In genomic region chr15:60255390-60255789, GRCh38 we compare ENCODE assay signal across 8 cellular contexts.
A peak's percentile ranks its signal among the peaks of the same experiment; 100 is the strongest.
DNase-seq lines count a peak whose midpoint lies in the region; ATAC-seq and TF ChIP-seq lines count a peak whose summit lies in the region.

No MANE protein-coding gene starts in this region.

- CTCF ChIA-PET in activated CD8-positive, alpha-beta T cell treated with anti-CD3 and anti-CD28 coated beads, Interleukin-2, amount 10 ng/mL, durations not matched to agents 7 days and 5 days (lab: Charles Lee), result no interaction called here

- H3K27ac Mint-ChIP-seq in CD14-positive monocyte, result peak overlapping the region in 1 of 7 donors; percentile 60
- no peak overlapping the region for H3K27ac Mint-ChIP-seq in activated CD8-positive, alpha-beta T cell treated with anti-CD3 and anti-CD28 coated beads, Interleukin-2, amount 10 ng/mL, durations not matched to agents 7 days and 5 days

- no peak overlapping the region for H3K4me3 Mint-ChIP-seq in CD14-positive monocyte
- no peak overlapping the region for H3K4me3 Mint-ChIP-seq in activated CD8-positive, alpha-beta T cell treated with anti-CD3 and anti-CD28 coated beads, Interleukin-2, amount 10 ng/mL, durations not matched to agents 7 days and 5 days

- peaks cover 8% of the 10 kb centered on the region for H3K4me1 Mint-ChIP-seq in CD14-positive monocyte
- H3K4me1 Mint-ChIP-seq in activated CD8-positive, alpha-beta T cell treated with anti-CD3 and anti-CD28 coated beads, Interleukin-2, amount 10 ng/mL, durations not matched to agents 7 days and 5 days (ENCODE audit: low read depth), result peaks cover 8% of the 10 kb centered on the region

- H3K27me3 Mint-ChIP-seq in CD14-positive monocyte (ENCODE audit: low read depth in 3 of 3), result peaks cover 0 to 6% (median 0%) of the 10 kb centered on the region in 3 donors
- H3K27me3 Mint-ChIP-seq in activated CD8-positive, alpha-beta T cell treated with anti-CD3 and anti-CD28 coated beads, Interleukin-2, amount 10 ng/mL, durations not matched to agents 7 days and 5 days (ENCODE audit: low read depth), result peaks cover 49% of the 10 kb centered on the region

- peak; percentile 84 for ATAC-seq in HG03139 (IDR thresholded peaks at IDR 0.05; ENCODE audit: unreplicated experiment)
- ATAC-seq in activated CD8-positive, alpha-beta T cell treated with anti-CD3 and anti-CD28 coated beads, Interleukin-2, amount 10 ng/mL, durations not matched to agents 7 days and 5 days, result peak; percentile 64

- H3K27me3 ChIP-seq in osteoblast (ENCODE audit: insufficient read depth, low read length), result no peaks in the 10 kb centered on the region

- no peak overlapping the region for H3K4me2 ChIP-seq in osteoblast (ENCODE audit: insufficient read depth, low read length)

- peak; percentile 50 for DNase-seq in CD14-positive monocyte (ENCODE audit: low spot score)
- peak; percentile 2 for DNase-seq in GM19238 (ENCODE audit: insufficient read length, low spot score)
- DNase-seq in activated CD8-positive, alpha-beta T cell treated with anti-CD3 and anti-CD28 coated beads, Interleukin-2, amount 10 ng/mL, durations not matched to agents 7 days and 5 days, result peak; percentile 42
- peak; percentile 84 for DNase-seq in renal cortical epithelial cell (ENCODE audit: low read depth)
- no peak for DNase-seq in GM03348 (ENCODE audit: low spot score)
- no peak for DNase-seq in NCI-H2107 treated with DMSO at 0.1 percent for 48 hours (lab: John Stamatoyannopoulos, UW; ENCODE audit: unreplicated experiment)
- DNase-seq in osteoblast (ENCODE audit: insufficient read length, low spot score, missing footprints), result no peak

- TF ChIP-seq CTCF in CD14-positive monocyte (IDR thresholded peaks at IDR 0.05) (no peak), osteoblast (IDR thresholded peaks at IDR 0.05; ENCODE audit: extremely low read depth, low read depth, low read length) (no peak)

- intact Hi-C loops in CD14-positive monocyte (cut with micrococcal nuclease), result no loop called here

- no peaks in the 10 kb centered on the region for H4K20me1 ChIP-seq in osteoblast (ENCODE audit: insufficient read depth, low read length)

- H3K4me1 ChIP-seq in osteoblast (ENCODE audit: insufficient read depth, low read length), result no peaks in the 10 kb centered on the region

- no peak overlapping the region for H2AFZ ChIP-seq in osteoblast (ENCODE audit: low read length)

- H3K9me3 Mint-ChIP-seq in CD14-positive monocyte, result no peaks in the 10 kb centered on the region
- no peaks in the 10 kb centered on the region for H3K9me3 Mint-ChIP-seq in activated CD8-positive, alpha-beta T cell treated with anti-CD3 and anti-CD28 coated beads, Interleukin-2, amount 10 ng/mL, durations not matched to agents 7 days and 5 days (ENCODE audit: insufficient read depth)

- H3K27ac ChIP-seq in osteoblast (ENCODE audit: low read depth, low read length), result no peak overlapping the region

- H3K79me2 ChIP-seq in osteoblast (ENCODE audit: insufficient read depth, low read length), result no peaks in the 10 kb centered on the region

- no peaks in the 10 kb centered on the region for H3K36me3 Mint-ChIP-seq in CD14-positive monocyte
- no peaks in the 10 kb centered on the region for H3K36me3 Mint-ChIP-seq in activated CD8-positive, alpha-beta T cell treated with anti-CD3 and anti-CD28 coated beads, Interleukin-2, amount 10 ng/mL, durations not matched to agents 7 days and 5 days (ENCODE audit: low read depth)

- H3K9me3 ChIP-seq in osteoblast (ENCODE audit: low read depth, low read length), result no peaks in the 10 kb centered on the region

- H3K36me3 ChIP-seq in osteoblast (ENCODE audit: insufficient read depth, low read length), result no peaks in the 10 kb centered on the region

- no peak overlapping the region for H3K4me3 ChIP-seq in osteoblast (ENCODE audit: insufficient read depth, low read length)

- POLR2A ChIA-PET in activated CD8-positive, alpha-beta T cell treated with anti-CD3 and anti-CD28 coated beads, Interleukin-2, amount 10 ng/mL, durations not matched to agents 7 days and 5 days (lab: Charles Lee), result no interaction called here

Comparison
In these comparisons a context has a peak if more than half of its experiments do, and no peak if none do; other contexts are left out.
1. DNase-seq: peak in CD14-positive monocyte (single experiment), GM19238 (single experiment), activated CD8-positive, alpha-beta T cell treated with anti-CD3 and anti-CD28 coated beads, Interleukin-2, amount 10 ng/mL, durations not matched to agents 7 days and 5 days (single experiment) and renal cortical epithelial cell (single experiment); none in GM03348 (single experiment), NCI-H2107 treated with DMSO at 0.1 percent for 48 hours (single experiment) and osteoblast (single experiment).